Comparison of ENCODE assay signal across 12 cellular contexts in genomic region chr3:188244395-188244861, GRCh38.
DNase-seq lines count a peak whose midpoint lies in the region; ATAC-seq and TF ChIP-seq lines count a peak whose summit lies in the region.
"Had no signal": no experiment of that assay in that cellular context is flagged by ENCODE, and none has a peak within 500 bp of the region (broad histone marks: within the 10 kb centered on the region; RNA-seq: fewer than 3 reads in every experiment).

No MANE protein-coding gene starts in this region.

- H3K4me1 ChIP-seq in SJSA1 (replicated peaks) (peaks cover 49% of the 10 kb centered on the region), foreskin keratinocyte (peaks cover 21% of the 10 kb centered on the region)

- H3K4me3 Mint-ChIP-seq in activated CD4-positive, alpha-beta T cell treated with anti-CD3 and anti-CD28 coated beads for 36 hours: no peak overlapping the region
- no peak overlapping the region for H3K4me3 Mint-ChIP-seq in stimulated activated naive CD8-positive, alpha-beta T cell treated with anti-CD3 and anti-CD28 coated beads, Interleukin-15, amount 100 ng/mL, for 72 hours
- no peak overlapping the region for H3K4me3 Mint-ChIP-seq in immature natural killer cell
- H3K4me3 Mint-ChIP-seq: activated naive CD8-positive, alpha-beta T cell; mesothelial cell of epicardium; type B pancreatic cell had no signal

- ATAC-seq in activated CD4-positive, alpha-beta T cell treated with anti-CD3 and anti-CD28 coated beads for 36 hours: peak; percentile 81
- ATAC-seq in foreskin keratinocyte: peak; percentile 75
- ATAC-seq in stimulated activated naive CD8-positive, alpha-beta T cell treated with anti-CD3 and anti-CD28 coated beads, Interleukin-15, amount 100 ng/mL, for 72 hours: peak; percentile 54

- H3K27me3 Mint-ChIP-seq in activated CD4-positive, alpha-beta T cell treated with anti-CD3 and anti-CD28 coated beads for 36 hours: no peaks in the 10 kb centered on the region
- no peaks in the 10 kb centered on the region for H3K27me3 Mint-ChIP-seq in stimulated activated naive CD8-positive, alpha-beta T cell treated with anti-CD3 and anti-CD28 coated beads, Interleukin-15, amount 100 ng/mL, for 72 hours
- H3K27me3 Mint-ChIP-seq in immature natural killer cell (ENCODE audit: low read depth in 3 of 3): peaks cover 0 to 3% (median 1%) of the 10 kb centered on the region in 3 donors
- H3K27me3 Mint-ChIP-seq: activated naive CD8-positive, alpha-beta T cell; type B pancreatic cell had no signal

- intact Hi-C loops in activated CD4-positive, alpha-beta T cell treated with anti-CD3 and anti-CD28 coated beads for 36 hours (cut with DNase I, micrococcal nuclease): no loop called here

- no peaks in the 10 kb centered on the region for H3K9me3 ChIP-seq in SJSA1 (replicated peaks)

- H3K36me3 Mint-ChIP-seq in activated CD4-positive, alpha-beta T cell treated with anti-CD3 and anti-CD28 coated beads for 36 hours (ENCODE audit: low read depth): peaks cover 3% of the 10 kb centered on the region
- H3K36me3 Mint-ChIP-seq in immature natural killer cell: peaks cover 4 to 10% (median 9%) of the 10 kb centered on the region in 3 donors
- H3K36me3 Mint-ChIP-seq: mesothelial cell of epicardium had no signal

- no peak overlapping the region for H3K27ac Mint-ChIP-seq in activated CD4-positive, alpha-beta T cell treated with anti-CD3 and anti-CD28 coated beads for 36 hours
- H3K27ac Mint-ChIP-seq in stimulated activated naive CD8-positive, alpha-beta T cell treated with anti-CD3 and anti-CD28 coated beads, Interleukin-15, amount 100 ng/mL, for 72 hours: no peak overlapping the region
- H3K27ac Mint-ChIP-seq in immature natural killer cell: peak overlapping the region in 2 of 6 donors; percentile 6 to 15
- H3K27ac Mint-ChIP-seq: activated naive CD8-positive, alpha-beta T cell; mesothelial cell of epicardium; type B pancreatic cell had no signal

- H3K27me3 ChIP-seq in SJSA1 (replicated peaks) (no peaks in the 10 kb centered on the region), foreskin keratinocyte (no peaks in the 10 kb centered on the region)

- H3K36me3 ChIP-seq in SJSA1: peaks cover 65% of the 10 kb centered on the region

- peak overlapping the region; percentile 72 for H3K27ac ChIP-seq in SJSA1
- H3K27ac ChIP-seq in foreskin keratinocyte: no peak overlapping the region

- POLR2A ChIA-PET in activated CD4-positive, alpha-beta T cell treated with anti-CD3 and anti-CD28 coated beads for 36 hours (lab: Charles Lee): no interaction called here

- H3K9me3 Mint-ChIP-seq in activated CD4-positive, alpha-beta T cell treated with anti-CD3 and anti-CD28 coated beads for 36 hours (ENCODE audit: low read depth): no peaks in the 10 kb centered on the region
- no peaks in the 10 kb centered on the region for H3K9me3 Mint-ChIP-seq in stimulated activated naive CD8-positive, alpha-beta T cell treated with anti-CD3 and anti-CD28 coated beads, Interleukin-15, amount 100 ng/mL, for 72 hours
- no peaks in the 10 kb centered on the region for H3K9me3 Mint-ChIP-seq in immature natural killer cell
- H3K9me3 Mint-ChIP-seq: mesothelial cell of epicardium, type B pancreatic cell had no signal

- CTCF ChIA-PET in activated CD4-positive, alpha-beta T cell treated with anti-CD3 and anti-CD28 coated beads for 36 hours (lab: Charles Lee): interaction anchor here (0.9 kb wide), 1 partner anchor 57 kb away, joined by 3 read pairs; no protein-coding TSS in a partner anchor

- H3K4me3 ChIP-seq in SJSA1: no peak overlapping the region

- H3K4me1 Mint-ChIP-seq in activated CD4-positive, alpha-beta T cell treated with anti-CD3 and anti-CD28 coated beads for 36 hours: peaks cover 29% of the 10 kb centered on the region
- H3K4me1 Mint-ChIP-seq in stimulated activated naive CD8-positive, alpha-beta T cell treated with anti-CD3 and anti-CD28 coated beads, Interleukin-15, amount 100 ng/mL, for 72 hours: peaks cover 25% of the 10 kb centered on the region
- peaks cover 26 to 29% of the 10 kb centered on the region in 2 donors for H3K4me1 Mint-ChIP-seq in immature natural killer cell

- TF ChIP-seq CTCF in foreskin keratinocyte (conservative IDR thresholded peaks at IDR 0.05): no peak

- DNase-seq in activated CD4-positive, alpha-beta T cell treated with anti-CD3 and anti-CD28 coated beads for 36 hours: no peak
- DNase-seq in activated CD4-positive, alpha-beta T cell treated with anti-CD3 and anti-CD28 coated beads, Interleukin-2, amount 50 U/mL, for 48 hours: no peak
- DNase-seq in SJSA1 (ENCODE audit: low read depth in 1 of 2, low spot score in 2 of 2): peak; percentile 75 to 95
- DNase-seq in foreskin keratinocyte: peak; percentile 57 to 75
- DNase-seq in stimulated activated naive CD8-positive, alpha-beta T cell treated with anti-CD3 and anti-CD28 coated beads, Interleukin-15, amount 100 ng/mL, for 72 hours: no peak
- no peak for DNase-seq in immature natural killer cell
- no peak for DNase-seq in NCI-H146 (lab: John Stamatoyannopoulos, UW)
- DNase-seq in activated naive CD4-positive, alpha-beta T cell (lab: John Stamatoyannopoulos, UW): no peak
- DNase-seq: NK-92 treated with Interleukin-12 subunit alpha and Interleukin-12 subunit beta, amount 100 ng/mL, for 24 hours had no signal

Comparison
In these comparisons a context has a peak if more than half of its experiments do, and no peak if none do; other contexts are left out.
1. DNase-seq: peak in SJSA1 (2 of 2) and foreskin keratinocyte (2 of 2); none in activated CD4-positive, alpha-beta T cell treated with anti-CD3 and anti-CD28 coated beads for 36 hours (single experiment), activated CD4-positive, alpha-beta T cell treated with anti-CD3 and anti-CD28 coated beads, Interleukin-2, amount 50 U/mL, for 48 hours (0 of 2), stimulated activated naive CD8-positive, alpha-beta T cell treated with anti-CD3 and anti-CD28 coated beads, Interleukin-15, amount 100 ng/mL, for 72 hours (0 of 2), immature natural killer cell (0 of 3), NCI-H146 (single experiment) and activated naive CD4-positive, alpha-beta T cell (0 of 4).
2. Peak in every context shown above with its lines, with median percentiles within 50 percentile points of each other: ATAC-seq.